Comparison of ENCODE assay signal across 8 cellular contexts in genomic region chr11:33987975-33988580, GRCh38.
A peak's percentile ranks its signal among the peaks of the same experiment; 100 is the strongest.
DNase-seq lines count a peak whose midpoint lies in the region; ATAC-seq and TF ChIP-seq lines count a peak whose summit lies in the region.

No MANE protein-coding gene starts in this region.

- no peak for ATAC-seq in GM19455 (IDR thresholded peaks at IDR 0.05; ENCODE audit: unreplicated experiment)

- intact Hi-C loops in stomach (cut with DNase I; ENCODE audit: low total_unique reads): loop anchor here (5.0 kb wide), 1 partner anchor 131 kb away; no protein-coding TSS in a partner anchor

- TF ChIP-seq CTCF in fibroblast of the aortic adventitia (IDR thresholded peaks at IDR 0.05; ENCODE audit: insufficient read depth, low read length): peak; percentile 93
- peak in 4 of 7 experiments; percentile 56 to 80 (median 72) for TF ChIP-seq CTCF in stomach (IDR thresholded peaks at IDR 0.05)

- H4K91ac ChIP-seq in neuronal stem cell (ENCODE audit: low read depth, low read length, poor library complexity): no peak overlapping the region

- H3K9me3 ChIP-seq in neuronal stem cell (replicated peaks in 1 of 2; ENCODE audit: control insufficient read depth in 2 of 2, insufficient read depth in 1 of 2, low read depth in 1 of 2, low read length in 2 of 2) (peaks cover 0 to 2% of the 10 kb centered on the region in 2 donors), stomach (no peaks in the 10 kb centered on the region)

- TF ChIP-seq EP300 in stomach (IDR thresholded peaks at IDR 0.05): no peak

- H2AK5ac ChIP-seq in neuronal stem cell (ENCODE audit: low read depth, low read length): no peak overlapping the region

- no peak overlapping the region for H2BK12ac ChIP-seq in neuronal stem cell (ENCODE audit: low read length)

- H4K8ac ChIP-seq in neuronal stem cell (ENCODE audit: low read depth, low read length): no peak overlapping the region

- DNase-seq in GM04504 (ENCODE audit: low read depth) (peak; percentile 40), KG1 (lab: John Stamatoyannopoulos, UW) (peak; percentile 80), RKO (ENCODE audit: low spot score) (peak; percentile 81), activated T-helper 1 cell treated with Interleukin-2 at 50 U/mL for 16 hours (ENCODE audit: low read depth) (peak; percentile 43), fibroblast of the aortic adventitia (ENCODE audit: low read depth) (peak; percentile 88), neuronal stem cell (ENCODE audit: low spot score) (peak; percentile 73), stomach (peak; percentile 73)

- no CpG with 5 or more reads among the region's 12 CpGs for WGBS in neuronal stem cell (ENCODE audit: extremely low coverage in 2 of 2, insufficient read length in 2 of 2, insufficient replicate concordance in 1 of 2), 2 donors
- WGBS in stomach, 5 donors: 52 to 58% (median 56%) methylated on average over 12 of the region's 12 CpGs

- no peak overlapping the region for H3K14ac ChIP-seq in neuronal stem cell (ENCODE audit: low read length)

- no peak overlapping the region for H3K9ac ChIP-seq in neuronal stem cell (ENCODE audit: low read depth, low read length, poor library complexity)

- no peaks in the 10 kb centered on the region for H3K79me1 ChIP-seq in neuronal stem cell (ENCODE audit: low read depth, low read length)

- no peak overlapping the region for H2BK5ac ChIP-seq in neuronal stem cell (ENCODE audit: low read length)

- no peak overlapping the region for H2AFZ ChIP-seq in neuronal stem cell (ENCODE audit: low read length)

- H2BK15ac ChIP-seq in neuronal stem cell (ENCODE audit: low read length): no peak overlapping the region

- H3K4me3 ChIP-seq in fibroblast of the aortic adventitia (ENCODE audit: low read depth, low read length) (no peak overlapping the region), neuronal stem cell (ENCODE audit: low read length in 2 of 2) (no peak overlapping the region), stomach (no peak overlapping the region)

- H2BK120ac ChIP-seq in neuronal stem cell (ENCODE audit: low read depth, low read length): no peak overlapping the region

- H3K4ac ChIP-seq in neuronal stem cell (ENCODE audit: low read length): no peak overlapping the region

- no peak overlapping the region for H3K27ac ChIP-seq in neuronal stem cell (replicated peaks; ENCODE audit: low read length)
- no peak overlapping the region for H3K27ac ChIP-seq in stomach

- no peak overlapping the region for H3K4me2 ChIP-seq in neuronal stem cell (ENCODE audit: insufficient read depth, low read length, poor library complexity, severe bottlenecking)

- no peak overlapping the region for H3K18ac ChIP-seq in neuronal stem cell (ENCODE audit: low read length)

- H3K27me3 ChIP-seq in neuronal stem cell (ENCODE audit: control insufficient read depth in 3 of 3, insufficient read depth in 3 of 3, low read depth in 1 of 3, low read length in 3 of 3) (no peaks in the 10 kb centered on the region), stomach (peaks cover 0 to 7% (median 0%) of the 10 kb centered on the region in 3 donors)

- H3K4me1 ChIP-seq in neuronal stem cell (ENCODE audit: control insufficient read depth in 2 of 2, insufficient read depth in 1 of 2, low read depth in 1 of 2, low read length in 2 of 2): no peaks in the 10 kb centered on the region
- H3K4me1 ChIP-seq in stomach: no peaks in the 10 kb centered on the region

- H3K23ac ChIP-seq in neuronal stem cell (ENCODE audit: low read depth, low read length, poor library complexity): no peak overlapping the region

- H3K36me3 ChIP-seq in neuronal stem cell (replicated peaks in 1 of 2; ENCODE audit: control insufficient read depth in 2 of 2, insufficient read depth in 2 of 2, low read length in 2 of 2) (no peaks in the 10 kb centered on the region), stomach (no peaks in the 10 kb centered on the region)

- TF ChIP-seq POLR2A in stomach (IDR thresholded peaks at IDR 0.05): no peak
